Comparison of ENCODE assay signal across 8 cellular contexts in the genomic region with DNA sequence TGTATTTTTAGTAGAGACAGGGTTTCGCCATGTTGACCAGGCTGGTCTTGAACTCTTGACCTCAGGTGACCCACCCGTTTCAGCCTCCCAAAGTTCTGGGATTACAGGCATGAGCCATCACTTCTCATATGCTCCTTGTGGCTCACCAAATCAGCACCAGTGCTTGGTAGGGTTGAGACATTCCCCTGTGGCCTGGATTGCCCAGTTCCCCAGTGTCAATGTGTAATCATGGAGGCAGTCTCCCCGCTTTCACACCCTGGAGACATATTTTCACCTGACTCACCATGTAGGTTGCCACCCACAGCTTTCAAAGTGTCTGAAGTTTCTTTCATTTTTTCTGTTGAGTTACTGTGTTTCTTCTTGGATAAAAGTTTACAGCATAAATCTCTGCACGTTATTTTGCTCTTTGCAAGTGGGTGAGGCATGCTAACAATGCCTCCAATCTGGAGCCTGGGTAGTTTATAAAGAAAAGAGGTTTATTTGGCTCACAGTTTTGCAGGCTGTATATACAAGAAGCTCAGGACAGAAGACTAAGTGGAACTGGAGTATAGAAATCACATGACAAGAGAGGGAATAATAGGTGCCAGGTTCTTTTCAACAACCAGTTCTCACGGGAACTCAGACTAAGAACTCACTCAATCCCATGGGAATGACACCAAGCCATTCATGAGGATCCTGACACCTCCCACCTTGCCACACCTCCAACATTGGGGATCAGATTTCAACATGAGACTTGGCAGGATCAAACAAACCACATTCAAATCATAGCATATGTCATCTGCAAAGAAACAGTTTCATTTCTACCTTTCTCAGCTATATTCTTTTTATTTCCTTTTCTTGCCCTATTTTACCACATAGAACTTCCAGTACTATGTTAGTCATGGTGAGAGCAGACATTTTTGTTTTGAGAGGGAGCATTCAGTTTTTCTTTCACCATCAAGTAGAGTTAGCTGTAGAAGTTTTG.
DNase-seq lines count a peak whose midpoint lies in the region; ATAC-seq and TF ChIP-seq lines count a peak whose summit lies in the region.

No MANE protein-coding gene starts in this region.

- peak overlapping the region; percentile 21 for H3K27ac Mint-ChIP-seq in activated T-helper 17 cell treated with anti-CD3 and anti-CD28 coated beads, Interleukin-2, amount 50 U/mL, for 72 hours

- peak overlapping the region; percentile 62 for H3K4me2 ChIP-seq in osteoblast (ENCODE audit: insufficient read depth, low read length)

- H3K36me3 Mint-ChIP-seq in activated T-helper 17 cell treated with anti-CD3 and anti-CD28 coated beads, Interleukin-2, amount 50 U/mL, for 72 hours (ENCODE audit: low read depth): no peaks in the 10 kb centered on the region

- H3K4me3 ChIP-seq in osteoblast (ENCODE audit: insufficient read depth, low read length): no peak overlapping the region
- no peak overlapping the region for H3K4me3 ChIP-seq in mucosa of descending colon

- H3K79me2 ChIP-seq in osteoblast (ENCODE audit: insufficient read depth, low read length): no peaks in the 10 kb centered on the region

- H3K36me3 ChIP-seq in osteoblast (ENCODE audit: insufficient read depth, low read length): no peaks in the 10 kb centered on the region
- H3K36me3 ChIP-seq in mucosa of descending colon (ENCODE audit: low read depth): no peaks in the 10 kb centered on the region

- H3K4me1 ChIP-seq in osteoblast (ENCODE audit: insufficient read depth, low read length) (peaks cover 22% of the 10 kb centered on the region), mucosa of descending colon (ENCODE audit: low read depth) (no peaks in the 10 kb centered on the region)

- no peak overlapping the region for H2AFZ ChIP-seq in osteoblast (ENCODE audit: low read length)

- H3K27me3 Mint-ChIP-seq in activated T-helper 17 cell treated with anti-CD3 and anti-CD28 coated beads, Interleukin-2, amount 50 U/mL, for 72 hours: no peaks in the 10 kb centered on the region

- peak overlapping the region; percentile 67 for H3K27ac ChIP-seq in osteoblast (ENCODE audit: low read depth, low read length)

- peaks cover 44% of the 10 kb centered on the region for H3K4me1 Mint-ChIP-seq in activated T-helper 17 cell treated with anti-CD3 and anti-CD28 coated beads, Interleukin-2, amount 50 U/mL, for 72 hours

- peaks cover 15% of the 10 kb centered on the region for H4K20me1 ChIP-seq in osteoblast (ENCODE audit: insufficient read depth, low read length)

- H3K27me3 ChIP-seq in osteoblast (ENCODE audit: insufficient read depth, low read length): no peaks in the 10 kb centered on the region

- H3K9me3 Mint-ChIP-seq in activated T-helper 17 cell treated with anti-CD3 and anti-CD28 coated beads, Interleukin-2, amount 50 U/mL, for 72 hours: peaks cover 3% of the 10 kb centered on the region

- peak; percentile 89 for ATAC-seq in activated T-helper 17 cell treated with anti-CD3 and anti-CD28 coated beads, Interleukin-2, amount 50 U/mL, for 72 hours (replicated peaks)
- ATAC-seq in mucosa of descending colon (no peak), HG03039 (IDR thresholded peaks at IDR 0.05; ENCODE audit: unreplicated experiment) (no peak), GM21360 (IDR thresholded peaks at IDR 0.05; ENCODE audit: unreplicated experiment) (no peak)

- peak; percentile 16 for DNase-seq in GM04504 (ENCODE audit: low read depth)
- peak; percentile 40 for DNase-seq in HS-27A (ENCODE audit: low read depth)
- peak; percentile 83 for DNase-seq in osteoblast (ENCODE audit: insufficient read length, low spot score, missing footprints)
- DNase-seq in mucosa of descending colon: no peak
- DNase-seq in ureter (ENCODE audit: low spot score): no peak

- peak overlapping the region; percentile 26 for H3K4me3 Mint-ChIP-seq in activated T-helper 17 cell treated with anti-CD3 and anti-CD28 coated beads, Interleukin-2, amount 50 U/mL, for 72 hours

- H3K9me3 ChIP-seq in osteoblast (ENCODE audit: low read depth, low read length) (no peaks in the 10 kb centered on the region), mucosa of descending colon (no peaks in the 10 kb centered on the region)

- intact Hi-C loops in mucosa of descending colon (cut with DNase I, micrococcal nuclease): no loop called here

- no peak for TF ChIP-seq CTCF in osteoblast (IDR thresholded peaks at IDR 0.05; ENCODE audit: extremely low read depth, low read depth, low read length)
- no peak for TF ChIP-seq CTCF in mucosa of descending colon (IDR thresholded peaks at IDR 0.05)

Comparison
In these comparisons a context has a peak if more than half of its experiments do, and no peak if none do; other contexts are left out.
1. DNase-seq: peak in GM04504 (single experiment), HS-27A (single experiment) and osteoblast (single experiment); none in mucosa of descending colon (0 of 3) and ureter (single experiment).